ENCODE assay signal across 12 cellular contexts in genomic region chr13:51681037-51681678, GRCh38.
A peak's percentile ranks its signal among the peaks of the same experiment; 100 is the strongest.
DNase-seq lines count a peak whose midpoint lies in the region; ATAC-seq and TF ChIP-seq lines count a peak whose summit lies in the region.
"Had no signal": no experiment of that assay in that cellular context is flagged by ENCODE, and none has a peak within 500 bp of the region (broad histone marks: within the 10 kb centered on the region; RNA-seq: fewer than 3 reads in every experiment).

No MANE protein-coding gene starts in this region.

- H3K9ac ChIP-seq in PC-3 (ENCODE audit: low read length) = peak overlapping the region; percentile 4; the same call in 1 of the 2 replicates

- H3K27ac ChIP-seq in PC-3 (ENCODE audit: low read length) (peak overlapping the region; percentile 77), esophagus (ENCODE audit: low read depth in 2 of 2, low read length in 1 of 2) (peak overlapping the region; percentile 52 to 60), stomach (no peak overlapping the region)

- CTCF ChIA-PET in PC-3 (lab: Charles Lee) = no interaction called here

- H3K4me1 Mint-ChIP-seq in activated T-cell treated with anti-CD3 and anti-CD28 coated beads, Interleukin-2, amount 50 U/mL, for 72 hours (ENCODE audit: low read depth) = peaks cover 14% of the 10 kb centered on the region
- H3K4me1 Mint-ChIP-seq in activated T-cell treated with anti-CD3 and anti-CD28 coated beads, Interleukin-2, amount 50 U/mL, for 24 hours (ENCODE audit: low read depth) = peaks cover 11% of the 10 kb centered on the region

- ATAC-seq in activated T-cell treated with anti-CD3 and anti-CD28 coated beads, Interleukin-2, amount 50 U/mL, for 72 hours (replicated peaks in 1 of 2) = peak; percentile 96
- ATAC-seq in PC-3 = peak; percentile 98

- H3K9me3 ChIP-seq in PC-3 (ENCODE audit: low read length) (no peaks in the 10 kb centered on the region), esophagus (ENCODE audit: control insufficient read depth in 2 of 2, insufficient read depth in 1 of 2, low read depth in 1 of 2, low read length in 1 of 2) (no peaks in the 10 kb centered on the region), stomach (no peaks in the 10 kb centered on the region)
- H3K9me3 ChIP-seq: BE2C had no signal

- peaks cover 5% of the 10 kb centered on the region for H3F3A ChIP-seq in PC-3 (ENCODE audit: low read length, unreplicated experiment)

- no peak for DNase-seq in activated T-cell treated with anti-CD3 and anti-CD28 coated beads, Interleukin-2, amount 50 U/mL, for 72 hours
- no peak for DNase-seq in activated T-cell treated with anti-CD3 and anti-CD28 coated beads, Interleukin-2, amount 50 U/mL, for 24 hours
- DNase-seq in PC-3 = peak; percentile 91
- peak; percentile 76 for DNase-seq in stromal cell of bone marrow (ENCODE audit: low read depth)
- DNase-seq in stomach = no peak
- no peak for DNase-seq in cerebellar nuclear complex (lab: John Stamatoyannopoulos, UW)
- DNase-seq in HuH-7.5 (ENCODE audit: low spot score) = no peak
- DNase-seq: activated CD8-positive, alpha-beta memory T cell treated with anti-CD3 and anti-CD28 coated beads, Interleukin-2, amount 50 U/mL, for 48 hours; BE2C; NCI-H2081 treated with DMSO at 0.1 percent for 48 hours had no signal

- H3K36me3 Mint-ChIP-seq in activated T-cell treated with anti-CD3 and anti-CD28 coated beads, Interleukin-2, amount 50 U/mL, for 72 hours (ENCODE audit: insufficient read depth in 2 of 2) = no peaks in the 10 kb centered on the region
- H3K36me3 Mint-ChIP-seq in activated T-cell treated with anti-CD3 and anti-CD28 coated beads, Interleukin-2, amount 50 U/mL, for 24 hours (ENCODE audit: low read depth) = peaks cover 21% of the 10 kb centered on the region

- no peak overlapping the region for H3K4me3 ChIP-seq in PC-3 (ENCODE audit: low read length)
- no peak overlapping the region for H3K4me3 ChIP-seq in esophagus (ENCODE audit: low read depth in 1 of 2, low read length in 2 of 2)
- no peak overlapping the region for H3K4me3 ChIP-seq in stomach

- 0 out of 2 replicates have a peak, but pooled peaks cover 3% of the 10 kb centered on the region for H3K36me3 ChIP-seq in PC-3 (ENCODE audit: low read depth, low read length)
- H3K36me3 ChIP-seq in esophagus (ENCODE audit: control insufficient read depth in 2 of 2, insufficient read depth in 2 of 2, low read length in 1 of 2) = no peaks in the 10 kb centered on the region
- H3K36me3 ChIP-seq in stomach = peaks cover 0 to 9% (median 0%) of the 10 kb centered on the region in 4 donors
- H3K36me3 ChIP-seq: BE2C had no signal

- H3K27me3 ChIP-seq in PC-3 (ENCODE audit: low read length) (no peaks in the 10 kb centered on the region), esophagus (ENCODE audit: control insufficient read depth in 1 of 2, insufficient read depth in 2 of 2, low read length in 2 of 2) (no peaks in the 10 kb centered on the region), stomach (no peaks in the 10 kb centered on the region)
- H3K27me3 ChIP-seq: BE2C had no signal

- H2AFZ ChIP-seq in PC-3 (ENCODE audit: low read length) = peak overlapping the region; percentile 35

- TF ChIP-seq POLR2A in stomach (IDR thresholded peaks at IDR 0.05) = no peak

- peak overlapping the region; percentile 67 for H3K4me2 ChIP-seq in PC-3 (ENCODE audit: low read length)

- WGBS in esophagus, 2 donors = 79 to 87% methylated on average over 6 of the region's 6 CpGs
- 82 to 95% (median 91%) methylated on average over 6 of the region's 6 CpGs for WGBS in stomach, 5 donors

- H3K27ac Mint-ChIP-seq in activated T-cell treated with anti-CD3 and anti-CD28 coated beads, Interleukin-2, amount 50 U/mL, for 72 hours = no peak overlapping the region
- no peak overlapping the region for H3K27ac Mint-ChIP-seq in activated T-cell treated with anti-CD3 and anti-CD28 coated beads, Interleukin-2, amount 50 U/mL, for 24 hours

- H3K4me1 ChIP-seq in PC-3 (ENCODE audit: insufficient read depth, low read length) (peaks cover 27% of the 10 kb centered on the region), esophagus (ENCODE audit: control insufficient read depth in 2 of 2, insufficient read depth in 2 of 2, low read length in 1 of 2) (peaks cover 0 to under 1% of the 10 kb centered on the region in 2 donors), stomach (peaks cover 0 to 13% (median 3%) of the 10 kb centered on the region in 4 donors)
- H3K4me1 ChIP-seq: BE2C had no signal

- no peaks in the 10 kb centered on the region for H3K9me3 Mint-ChIP-seq in activated T-cell treated with anti-CD3 and anti-CD28 coated beads, Interleukin-2, amount 50 U/mL, for 72 hours
- no peaks in the 10 kb centered on the region for H3K9me3 Mint-ChIP-seq in activated T-cell treated with anti-CD3 and anti-CD28 coated beads, Interleukin-2, amount 50 U/mL, for 24 hours
- H3K9me3 Mint-ChIP-seq: neural crest cell had no signal

- POLR2A ChIA-PET in PC-3 (lab: Charles Lee; ENCODE audit: unreplicated experiment) = interaction anchor here (0.5 kb wide), 2 partner anchors 43 to 228 kb away, joined by 3 read pairs; partner anchors contain the start of gene INTS6

- TF ChIP-seq EP300 in stomach (IDR thresholded peaks at IDR 0.05) = no peak

- BruUV-seq in PC-3 (replicated peaks; lab: Mats Ljungman, UMichigan) = no TSS peak

- H3K27me3 Mint-ChIP-seq in activated T-cell treated with anti-CD3 and anti-CD28 coated beads, Interleukin-2, amount 50 U/mL, for 72 hours (ENCODE audit: low read depth) = no peaks in the 10 kb centered on the region
- H3K27me3 Mint-ChIP-seq in activated T-cell treated with anti-CD3 and anti-CD28 coated beads, Interleukin-2, amount 50 U/mL, for 24 hours = no peaks in the 10 kb centered on the region

- no peaks in the 10 kb centered on the region for H3K9me2 ChIP-seq in PC-3 (replicated peaks; ENCODE audit: low read length)

- intact Hi-C loops in PC-3 (cut with micrococcal nuclease) = loop anchor here (1.0 to 5.0 kb wide), 2 partner anchors 39 to 97 kb away; partner anchors contain the start of gene WDFY2
- intact Hi-C loops in stomach (cut with DNase I; ENCODE audit: low total_unique reads) = no loop called here

- no peak for TF ChIP-seq CTCF in PC-3 (conservative IDR thresholded peaks at IDR 0.05; ENCODE audit: low read depth, low read length)
- TF ChIP-seq CTCF in stomach (IDR thresholded peaks at IDR 0.05) = no peak

- peaks cover 20% of the 10 kb centered on the region for H3K79me2 ChIP-seq in PC-3 (ENCODE audit: low read length)

- no peaks in the 10 kb centered on the region for H4K20me1 ChIP-seq in PC-3 (ENCODE audit: low read length)

- H3K4me3 Mint-ChIP-seq in activated T-cell treated with anti-CD3 and anti-CD28 coated beads, Interleukin-2, amount 50 U/mL, for 72 hours = no peak overlapping the region
- H3K4me3 Mint-ChIP-seq in activated T-cell treated with anti-CD3 and anti-CD28 coated beads, Interleukin-2, amount 50 U/mL, for 24 hours = no peak overlapping the region
- H3K4me3 Mint-ChIP-seq: neural crest cell had no signal

Comparison
In these comparisons a context has a peak if more than half of its experiments do, and no peak if none do; other contexts are left out.
1. DNase-seq: peak in PC-3 (single experiment) and stromal cell of bone marrow (single experiment); none in activated T-cell treated with anti-CD3 and anti-CD28 coated beads, Interleukin-2, amount 50 U/mL, for 72 hours (0 of 2), activated T-cell treated with anti-CD3 and anti-CD28 coated beads, Interleukin-2, amount 50 U/mL, for 24 hours (single experiment), stomach (single experiment), cerebellar nuclear complex (0 of 2) and HuH-7.5 (single experiment).
2. H3K27ac ChIP-seq: peak in PC-3 (single experiment) and esophagus (2 of 2); none in stomach (0 of 5).